1 cellular context compared by ENCODE assay signal in genomic region chr20:41531876-41532275, GRCh38.
A peak's percentile ranks its signal among the peaks of the same experiment; 100 is the strongest.
TF ChIP-seq lines count a peak whose summit lies in the region.

No MANE protein-coding gene starts in this region.

TF ChIP-seq in HepG2, 621 proteins besides CTCF, POLR2A, EP300 and RAD21:
- TF ChIP-seq, protein P1, sequence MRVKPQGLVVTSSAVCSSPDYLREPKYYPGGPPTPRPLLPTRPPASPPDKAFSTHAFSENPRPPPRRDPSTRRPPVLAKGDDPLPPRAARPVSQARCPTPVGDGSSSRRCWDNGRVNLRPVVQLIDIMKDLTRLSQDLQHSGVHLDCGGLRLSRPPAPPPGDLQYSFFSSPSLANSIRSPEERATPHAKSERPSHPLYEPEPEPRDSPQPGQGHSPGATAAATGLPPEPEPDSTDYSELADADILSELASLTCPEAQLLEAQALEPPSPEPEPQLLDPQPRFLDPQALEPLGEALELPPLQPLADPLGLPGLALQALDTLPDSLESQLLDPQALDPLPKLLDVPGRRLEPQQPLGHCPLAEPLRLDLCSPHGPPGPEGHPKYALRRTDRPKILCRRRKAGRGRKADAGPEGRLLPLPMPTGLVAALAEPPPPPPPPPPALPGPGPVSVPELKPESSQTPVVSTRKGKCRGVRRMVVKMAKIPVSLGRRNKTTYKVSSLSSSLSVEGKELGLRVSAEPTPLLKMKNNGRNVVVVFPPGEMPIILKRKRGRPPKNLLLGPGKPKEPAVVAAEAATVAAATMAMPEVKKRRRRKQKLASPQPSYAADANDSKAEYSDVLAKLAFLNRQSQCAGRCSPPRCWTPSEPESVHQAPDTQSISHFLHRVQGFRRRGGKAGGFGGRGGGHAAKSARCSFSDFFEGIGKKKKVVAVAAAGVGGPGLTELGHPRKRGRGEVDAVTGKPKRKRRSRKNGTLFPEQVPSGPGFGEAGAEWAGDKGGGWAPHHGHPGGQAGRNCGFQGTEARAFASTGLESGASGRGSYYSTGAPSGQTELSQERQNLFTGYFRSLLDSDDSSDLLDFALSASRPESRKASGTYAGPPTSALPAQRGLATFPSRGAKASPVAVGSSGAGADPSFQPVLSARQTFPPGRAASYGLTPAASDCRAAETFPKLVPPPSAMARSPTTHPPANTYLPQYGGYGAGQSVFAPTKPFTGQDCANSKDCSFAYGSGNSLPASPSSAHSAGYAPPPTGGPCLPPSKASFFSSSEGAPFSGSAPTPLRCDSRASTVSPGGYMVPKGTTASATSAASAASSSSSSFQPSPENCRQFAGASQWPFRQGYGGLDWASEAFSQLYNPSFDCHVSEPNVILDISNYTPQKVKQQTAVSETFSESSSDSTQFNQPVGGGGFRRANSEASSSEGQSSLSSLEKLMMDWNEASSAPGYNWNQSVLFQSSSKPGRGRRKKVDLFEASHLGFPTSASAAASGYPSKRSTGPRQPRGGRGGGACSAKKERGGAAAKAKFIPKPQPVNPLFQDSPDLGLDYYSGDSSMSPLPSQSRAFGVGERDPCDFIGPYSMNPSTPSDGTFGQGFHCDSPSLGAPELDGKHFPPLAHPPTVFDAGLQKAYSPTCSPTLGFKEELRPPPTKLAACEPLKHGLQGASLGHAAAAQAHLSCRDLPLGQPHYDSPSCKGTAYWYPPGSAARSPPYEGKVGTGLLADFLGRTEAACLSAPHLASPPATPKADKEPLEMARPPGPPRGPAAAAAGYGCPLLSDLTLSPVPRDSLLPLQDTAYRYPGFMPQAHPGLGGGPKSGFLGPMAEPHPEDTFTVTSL (CRISPR knock-in tag; IDR thresholded peaks at IDR 0.05; ENCODE audit: borderline replicate concordance) = no peak
- TF ChIP-seq, protein P2, sequence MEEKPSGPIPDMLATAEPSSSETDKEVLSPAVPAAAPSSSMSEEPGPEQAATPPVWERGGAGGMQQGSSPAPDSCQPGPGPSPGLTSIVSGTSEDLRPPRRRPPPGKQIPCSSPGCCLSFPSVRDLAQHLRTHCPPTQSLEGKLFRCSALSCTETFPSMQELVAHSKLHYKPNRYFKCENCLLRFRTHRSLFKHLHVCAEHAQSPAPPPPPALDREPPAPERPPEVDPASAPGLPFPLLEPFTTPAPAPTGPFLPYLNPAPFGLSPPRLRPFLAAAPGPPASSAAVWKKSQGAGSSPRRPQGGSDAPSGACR (CRISPR knock-in tag; IDR thresholded peaks at IDR 0.05) = no peak
- TF ChIP-seq ZNF790 (CRISPR knock-in tag; IDR thresholded peaks at IDR 0.05; ENCODE audit: borderline replicate concordance) (0 out of 2 replicates have a peak, but pooled peaks have one; percentile 3), PAWR (CRISPR knock-in tag; IDR thresholded peaks at IDR 0.05; ENCODE audit: borderline replicate concordance) (no peak)
